Comparison of ENCODE assay signal across 19 cellular contexts in the genomic region with DNA sequence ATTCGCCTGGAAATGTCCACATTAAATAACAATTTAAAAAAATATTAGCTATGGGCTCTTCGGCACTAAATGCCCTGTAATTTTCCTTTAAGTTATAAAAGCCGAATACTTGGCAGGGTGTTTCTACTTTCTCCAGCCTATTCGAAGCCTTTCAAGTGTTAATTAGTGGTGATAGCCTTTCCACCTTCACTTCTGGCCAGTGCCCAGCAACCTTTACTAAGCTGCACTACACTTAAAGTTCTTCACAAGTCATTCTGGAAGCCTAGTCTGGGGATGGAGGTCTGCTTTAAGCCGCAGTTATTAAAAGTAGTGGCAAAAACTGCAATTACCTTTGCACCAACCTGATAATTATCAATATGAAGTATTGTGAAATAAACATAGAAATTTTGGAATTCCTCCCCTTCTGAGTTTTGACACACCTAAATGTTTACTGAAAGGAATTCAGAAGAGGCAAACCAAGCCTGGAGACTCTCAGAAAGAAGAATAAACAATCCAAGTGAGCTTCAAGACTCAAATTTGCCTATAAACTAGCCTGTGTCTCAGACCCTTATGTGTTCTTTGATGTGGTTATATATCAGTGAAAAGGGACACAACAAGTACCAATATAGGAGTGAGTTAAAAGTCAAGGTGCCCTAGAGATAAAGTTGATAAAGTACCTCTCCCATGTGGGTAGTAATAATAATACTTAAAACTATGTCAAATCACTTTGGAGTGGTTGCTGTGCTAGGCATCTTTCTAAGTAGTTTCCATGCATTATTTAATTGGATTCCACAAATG.
"Had no signal": no experiment of that assay in that cellular context is flagged by ENCODE, and none has a peak within 500 bp of the region (broad histone marks: within the 10 kb centered on the region; RNA-seq: fewer than 3 reads in every experiment).

No MANE protein-coding gene starts in this region.

- ATAC-seq: mucosa of descending colon; naive thymus-derived CD8-positive, alpha-beta T cell had no signal

- H3K27me3 Mint-ChIP-seq: naive thymus-derived CD8-positive, alpha-beta T cell had no signal

- H3K27ac Mint-ChIP-seq: endodermal cell; naive thymus-derived CD8-positive, alpha-beta T cell had no signal

- H3K27me3 ChIP-seq: colonic mucosa, sigmoid colon had no signal

- H3K36me3 Mint-ChIP-seq: naive thymus-derived CD8-positive, alpha-beta T cell had no signal

- H3K4me1 Mint-ChIP-seq: endodermal cell; naive thymus-derived CD8-positive, alpha-beta T cell; neural crest cell had no signal

- H3K36me3 ChIP-seq: colonic mucosa, left ventricle myocardium inferior, sigmoid colon had no signal

- DNase-seq: colonic mucosa; dermis blood vessel endothelial cell; effector CD4-positive, alpha-beta T cell; endodermal cell; foreskin melanocyte; head of caudate nucleus; hippocampal formation; islet precursor cell; left ventricle myocardium inferior; mucosa of descending colon; naive thymus-derived CD8-positive, alpha-beta T cell; posterior cingulate gyrus; sigmoid colon; stimulated activated CD4-positive, alpha-beta T cell treated with anti-CD3 and anti-CD28 coated beads, Interleukin-2, amount 100 ng/mL, for 24 hours; stimulated activated CD4-positive, alpha-beta T cell treated with anti-CD3 and anti-CD28 coated beads, Interleukin-4, amount 100 ng/mL, for 4 hours; stimulated activated naive CD4-positive, alpha-beta T cell treated with Interleukin-2 at 50 U/mL for 16 hours had no signal

- H3K9me3 ChIP-seq: colonic mucosa, left ventricle myocardium inferior, mucosa of descending colon, sigmoid colon had no signal

- H3K4me1 ChIP-seq: colonic mucosa, left ventricle myocardium inferior had no signal

- H3K4me3 Mint-ChIP-seq: endodermal cell; naive thymus-derived CD8-positive, alpha-beta T cell; neural crest cell had no signal

- H3K4me3 ChIP-seq: colonic mucosa, left ventricle myocardium inferior, mucosa of descending colon, sigmoid colon, skin epidermis had no signal

- H3K9me3 Mint-ChIP-seq: endodermal cell, neural crest cell had no signal

- H3K27ac ChIP-seq: colonic mucosa, left ventricle myocardium inferior, sigmoid colon, skin epidermis had no signal

- FAIRE-seq: urothelium cell line had no signal
